14 cellular contexts compared by ENCODE assay signal in the genomic region with DNA sequence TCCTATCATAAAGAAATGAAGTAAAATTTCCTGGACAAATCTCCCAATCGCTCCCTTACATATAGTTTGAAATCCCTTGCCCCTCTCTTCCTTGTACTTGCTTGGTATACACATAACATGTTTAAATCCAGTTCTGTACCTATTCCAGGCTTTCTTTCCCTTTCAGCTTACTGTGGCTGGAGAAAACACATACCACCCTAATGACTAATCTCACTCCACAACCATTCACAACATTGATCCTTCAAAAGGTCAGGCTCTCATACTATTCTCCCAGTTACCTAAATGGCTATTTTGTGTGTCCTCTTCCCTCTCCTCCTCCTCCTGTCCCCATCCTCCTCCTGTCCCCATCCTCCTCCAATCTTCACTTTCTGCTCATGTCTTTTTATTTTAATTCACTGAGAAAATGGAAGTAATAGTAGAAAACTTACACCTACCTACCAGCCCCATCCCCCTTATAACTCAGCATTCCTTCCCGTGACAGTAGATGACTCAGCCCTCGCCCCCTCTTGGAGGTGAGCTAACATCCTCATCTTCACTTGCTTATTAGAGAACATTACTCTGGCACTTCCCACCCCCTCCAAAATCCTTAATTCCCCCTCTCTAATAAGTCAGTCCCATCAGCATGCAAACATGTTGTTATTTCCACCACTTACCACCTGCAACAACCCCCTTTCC.
DNase-seq lines count a peak whose midpoint lies in the region; ATAC-seq, FAIRE-seq and TF ChIP-seq lines count a peak whose summit lies in the region.
"Had no signal": no experiment of that assay in that cellular context is flagged by ENCODE, and none has a peak within 500 bp of the region (broad histone marks: within the 10 kb centered on the region; RNA-seq: fewer than 3 reads in every experiment).

No MANE protein-coding gene starts in this region.

- no peak overlapping the region for H3K4me3 ChIP-seq in endothelial cell of umbilical vein (replicated peaks in 1 of 3; ENCODE audit: insufficient read depth in 1 of 3, low read depth in 1 of 3, low read length in 3 of 3)

- H4K20me1 ChIP-seq in endothelial cell of umbilical vein (replicated peaks; ENCODE audit: control insufficient read depth, extremely low read depth, insufficient read depth, low read length) = no peaks in the 10 kb centered on the region

- DNase-seq in EH (ENCODE audit: low read depth) (peak; percentile 59), NCI-H226 (peak; percentile 52), endothelial cell of umbilical vein (ENCODE audit: low read depth, low spot score) (peak; percentile 34), non-pigmented ciliary epithelial cell (ENCODE audit: low read depth) (peak; percentile 48), GM13977 (ENCODE audit: low spot score) (no peak), substantia nigra (lab: John Stamatoyannopoulos, UW) (no peak)
- DNase-seq in stimulated activated naive CD8-positive, alpha-beta T cell treated with anti-CD3 and anti-CD28 coated beads, Interleukin-15, amount 100 ng/mL, for 72 hours = no peak
- DNase-seq: CD8-positive, alpha-beta memory T cell; left cardiac atrium; NCI-H2227 treated with DMSO at 0.1 percent for 48 hours; RPMI8226; stimulated activated CD4-positive, alpha-beta T cell treated with anti-CD3 and anti-CD28 coated beads, Interleukin-15, amount 100 ng/mL, for 24 hours had no signal

- ATAC-seq in stimulated activated naive CD8-positive, alpha-beta T cell treated with anti-CD3 and anti-CD28 coated beads, Interleukin-15, amount 100 ng/mL, for 72 hours = no peak
- ATAC-seq in HG03139 (IDR thresholded peaks at IDR 0.05; ENCODE audit: unreplicated experiment) = no peak
- ATAC-seq: left cardiac atrium had no signal

- no peaks in the 10 kb centered on the region for H3K27me3 ChIP-seq in endothelial cell of umbilical vein (ENCODE audit: control insufficient read depth in 2 of 2, insufficient read depth in 2 of 2, low read length in 2 of 2)

- no peak overlapping the region for H3K9ac ChIP-seq in endothelial cell of umbilical vein (replicated peaks; ENCODE audit: extremely low read depth, insufficient read depth, low read length)

- CTCF ChIA-PET in endothelial cell of umbilical vein (lab: Charles Lee) = interaction anchor here (1.3 kb wide), 1 partner anchor 11 kb away, joined by 5 read pairs; no protein-coding TSS in a partner anchor

- H3K27ac ChIP-seq in endothelial cell of umbilical vein (ENCODE audit: insufficient read depth, low read depth, low read length) = no peak overlapping the region
- H3K27ac ChIP-seq in substantia nigra (ENCODE audit: low read depth, low read length, poor library complexity, severe bottlenecking) = no peak overlapping the region

- BruUV-seq in endothelial cell of umbilical vein (replicated peaks; lab: Mats Ljungman, UMichigan) = no TSS peak

- H3K4me2 ChIP-seq in endothelial cell of umbilical vein (ENCODE audit: insufficient read depth, low read length) = no peak overlapping the region

- dilution Hi-C loops in endothelial cell of umbilical vein (cut with MboI; ENCODE audit: extremely low pct_ligation_motif_present, low sequenced_read_pairs) = no loop called here

- in situ Hi-C loops in GM13977 (cut with MboI; ENCODE audit: low pct_unique_long_range_greater_than_20kb, low sequenced_read_pairs, unreplicated experiment) = no loop called here

- H3K36me3 ChIP-seq in endothelial cell of umbilical vein (ENCODE audit: control insufficient read depth in 2 of 2, extremely low read depth in 1 of 2, insufficient read depth in 2 of 2, low read length in 2 of 2) = no peaks in the 10 kb centered on the region

- peaks cover 0 to 6% of the 10 kb centered on the region in 2 donors for H3K9me3 Mint-ChIP-seq in stimulated activated naive CD8-positive, alpha-beta T cell treated with anti-CD3 and anti-CD28 coated beads, Interleukin-15, amount 100 ng/mL, for 72 hours

- no peaks in the 10 kb centered on the region for H3K27me3 Mint-ChIP-seq in stimulated activated naive CD8-positive, alpha-beta T cell treated with anti-CD3 and anti-CD28 coated beads, Interleukin-15, amount 100 ng/mL, for 72 hours

- H2AFZ ChIP-seq in endothelial cell of umbilical vein (ENCODE audit: low read depth, low read length) = peak overlapping the region; percentile 43

- no peaks in the 10 kb centered on the region for H3K9me3 ChIP-seq in endothelial cell of umbilical vein (replicated peaks; ENCODE audit: control insufficient read depth, insufficient read depth, low read length)

- no peaks in the 10 kb centered on the region for H3K9me1 ChIP-seq in endothelial cell of umbilical vein (replicated peaks; ENCODE audit: control insufficient read depth, extremely low read depth, insufficient read depth, low read length)

- peak; percentile 40 for FAIRE-seq in endothelial cell of umbilical vein (lab: Jason Lieb, UNC)

- no peak overlapping the region for H3K27ac Mint-ChIP-seq in stimulated activated naive CD8-positive, alpha-beta T cell treated with anti-CD3 and anti-CD28 coated beads, Interleukin-15, amount 100 ng/mL, for 72 hours

- H3K79me2 ChIP-seq in endothelial cell of umbilical vein (ENCODE audit: control insufficient read depth, insufficient read depth, low read length) = no peaks in the 10 kb centered on the region

- TF ChIP-seq POLR2A in endothelial cell of umbilical vein (IDR thresholded peaks at IDR 0.05; ENCODE audit: low read depth, low read length) = no peak

- peaks cover 4% of the 10 kb centered on the region for H3K4me1 ChIP-seq in endothelial cell of umbilical vein (ENCODE audit: control insufficient read depth, extremely low read depth, insufficient read depth, low read length)

- intact Hi-C loops in endothelial cell of umbilical vein (cut with micrococcal nuclease) = loop anchor here (2.0 kb wide), 1 partner anchor 409 kb away; no protein-coding TSS in a partner anchor

- no peaks in the 10 kb centered on the region for H3K4me1 Mint-ChIP-seq in stimulated activated naive CD8-positive, alpha-beta T cell treated with anti-CD3 and anti-CD28 coated beads, Interleukin-15, amount 100 ng/mL, for 72 hours
- H3K4me1 Mint-ChIP-seq: neural crest cell had no signal

- H3K4me3 Mint-ChIP-seq in stimulated activated naive CD8-positive, alpha-beta T cell treated with anti-CD3 and anti-CD28 coated beads, Interleukin-15, amount 100 ng/mL, for 72 hours = no peak overlapping the region
- H3K4me3 Mint-ChIP-seq: neural crest cell had no signal

- no peak for TF ChIP-seq CTCF in endothelial cell of umbilical vein (IDR thresholded peaks at IDR 0.05; ENCODE audit: extremely low read depth in 1 of 2, insufficient read depth in 1 of 2, low read depth in 1 of 2, low read length in 2 of 2)
- TF ChIP-seq CTCF in GM13977 (IDR thresholded peaks at IDR 0.05; ENCODE audit: extremely low read depth, insufficient read depth, missing control alignments) = no peak

- POLR2A ChIA-PET in endothelial cell of umbilical vein (lab: Charles Lee) = no interaction called here

TF ChIP-seq in endothelial cell of umbilical vein, 7 proteins besides CTCF, POLR2A, EP300 and RAD21:
- TF ChIP-seq JUN (IDR thresholded peaks at IDR 0.05; ENCODE audit: borderline replicate concordance, insufficient read depth, insufficient read length, low read depth) = no peak
- TF ChIP-seq, protein P1, sequence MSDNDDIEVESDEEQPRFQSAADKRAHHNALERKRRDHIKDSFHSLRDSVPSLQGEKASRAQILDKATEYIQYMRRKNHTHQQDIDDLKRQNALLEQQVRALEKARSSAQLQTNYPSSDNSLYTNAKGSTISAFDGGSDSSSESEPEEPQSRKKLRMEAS (IDR thresholded peaks at IDR 0.05; ENCODE audit: insufficient read depth, insufficient read length) = no peak
- no peak for TF ChIP-seq MYC (IDR thresholded peaks at IDR 0.05; ENCODE audit: low read depth, low read length)
- peak; percentile 29 for TF ChIP-seq FOS (IDR thresholded peaks at IDR 0.05; ENCODE audit: borderline replicate concordance, insufficient read depth, low read length)

Comparison
In these comparisons a context has a peak if more than half of its experiments do, and no peak if none do; other contexts are left out.
1. DNase-seq: peak in EH (single experiment), NCI-H226 (single experiment), endothelial cell of umbilical vein (single experiment) and non-pigmented ciliary epithelial cell (single experiment); none in GM13977 (single experiment), substantia nigra (0 of 49) and stimulated activated naive CD8-positive, alpha-beta T cell treated with anti-CD3 and anti-CD28 coated beads, Interleukin-15, amount 100 ng/mL, for 72 hours (0 of 2).